1 cellular context compared by ENCODE assay signal in genomic region chr17:77088455-77089117, GRCh38.
A peak's percentile ranks its signal among the peaks of the same experiment; 100 is the strongest.
TF ChIP-seq lines count a peak whose summit lies in the region.

No MANE protein-coding gene starts in this region.

TF ChIP-seq in HepG2, 621 proteins besides CTCF, POLR2A, EP300 and RAD21 (continued from another document and continues in another):
- TF ChIP-seq ZNF280D (CRISPR knock-in tag; IDR thresholded peaks at IDR 0.05) (peak; percentile 91), NCOA5 (CRISPR knock-in tag; IDR thresholded peaks at IDR 0.05) (no peak), ZNF432 (CRISPR knock-in tag; IDR thresholded peaks at IDR 0.05; ENCODE audit: borderline replicate concordance) (no peak), PLSCR1 (CRISPR knock-in tag; IDR thresholded peaks at IDR 0.05; ENCODE audit: borderline replicate concordance) (peak; percentile 81; the same call in 1 of the 2 replicates), ZNF263 (CRISPR knock-in tag; IDR thresholded peaks at IDR 0.05) (peak; percentile 73), ZNF775 (CRISPR knock-in tag; IDR thresholded peaks at IDR 0.05; ENCODE audit: borderline replicate concordance) (peak; percentile 88; the same call in 1 of the 2 replicates), ZNF660 (CRISPR knock-in tag; IDR thresholded peaks at IDR 0.05; ENCODE audit: borderline replicate concordance, low read depth) (no peak), KDM5B (CRISPR knock-in tag; IDR thresholded peaks at IDR 0.05; ENCODE audit: borderline replicate concordance) (peak; percentile 99), ZNF670 (CRISPR knock-in tag; IDR thresholded peaks at IDR 0.05; ENCODE audit: borderline replicate concordance) (peak; percentile 86), ZFP37 (CRISPR knock-in tag; IDR thresholded peaks at IDR 0.05; ENCODE audit: borderline replicate concordance) (peak; percentile 85; the same call in 1 of the 2 replicates), ZNF558 (CRISPR knock-in tag; IDR thresholded peaks at IDR 0.05; ENCODE audit: borderline replicate concordance) (peak; percentile 98), PRDM10 (CRISPR knock-in tag; IDR thresholded peaks at IDR 0.05; ENCODE audit: low read depth) (peak; percentile 64), ZGPAT (CRISPR knock-in tag; IDR thresholded peaks at IDR 0.05) (peak; percentile 99), ZNF484 (CRISPR knock-in tag; IDR thresholded peaks at IDR 0.05; ENCODE audit: borderline replicate concordance, low read depth) (0 out of 2 replicates have a peak, but pooled peaks have one; percentile 12), AHDC1 (CRISPR knock-in tag; IDR thresholded peaks at IDR 0.05; ENCODE audit: borderline replicate concordance) (no peak; the same call in 1 of the 2 replicates), HNRNPUL1 (IDR thresholded peaks at IDR 0.05; ENCODE audit: low read depth, low read length) (no peak), SIX1 (CRISPR knock-in tag; IDR thresholded peaks at IDR 0.05; ENCODE audit: borderline replicate concordance) (peak; percentile 76), KLF16 (CRISPR knock-in tag; IDR thresholded peaks at IDR 0.05) (peak in 1 of 2 experiments; percentile 99; a peak in 2 of 4 replicates), RCOR2 (CRISPR knock-in tag; IDR thresholded peaks at IDR 0.05) (peak; percentile 77), ZNF672 (CRISPR knock-in tag; IDR thresholded peaks at IDR 0.05) (no peak), KLF11 (CRISPR knock-in tag; IDR thresholded peaks at IDR 0.05) (no peak; the same call in 1 of the 2 replicates), BCL3 (CRISPR knock-in tag; IDR thresholded peaks at IDR 0.05) (peak; percentile 94), MTF1 (CRISPR knock-in tag; IDR thresholded peaks at IDR 0.05) (no peak), ZNF274 (CRISPR knock-in tag; IDR thresholded peaks at IDR 0.05) (peak; percentile 84), ATF4 (CRISPR knock-in tag; IDR thresholded peaks at IDR 0.05) (peak in 1 of 2 experiments; percentile 71; a peak in 2 of 4 replicates), ZNF232 (CRISPR knock-in tag; IDR thresholded peaks at IDR 0.05; ENCODE audit: borderline replicate concordance) (peak; percentile 97; the same call in 1 of the 2 replicates), ATF1 (CRISPR knock-in tag; IDR thresholded peaks at IDR 0.05) (peak; percentile 92), ZNF142 (CRISPR knock-in tag; IDR thresholded peaks at IDR 0.05) (peak; percentile 92; the same call in 1 of the 2 replicates), TFDP1 (CRISPR knock-in tag; IDR thresholded peaks at IDR 0.05; ENCODE audit: borderline replicate concordance) (peak; percentile 98)
